Comparison of ENCODE assay signal across 10 cellular contexts in the genomic region with DNA sequence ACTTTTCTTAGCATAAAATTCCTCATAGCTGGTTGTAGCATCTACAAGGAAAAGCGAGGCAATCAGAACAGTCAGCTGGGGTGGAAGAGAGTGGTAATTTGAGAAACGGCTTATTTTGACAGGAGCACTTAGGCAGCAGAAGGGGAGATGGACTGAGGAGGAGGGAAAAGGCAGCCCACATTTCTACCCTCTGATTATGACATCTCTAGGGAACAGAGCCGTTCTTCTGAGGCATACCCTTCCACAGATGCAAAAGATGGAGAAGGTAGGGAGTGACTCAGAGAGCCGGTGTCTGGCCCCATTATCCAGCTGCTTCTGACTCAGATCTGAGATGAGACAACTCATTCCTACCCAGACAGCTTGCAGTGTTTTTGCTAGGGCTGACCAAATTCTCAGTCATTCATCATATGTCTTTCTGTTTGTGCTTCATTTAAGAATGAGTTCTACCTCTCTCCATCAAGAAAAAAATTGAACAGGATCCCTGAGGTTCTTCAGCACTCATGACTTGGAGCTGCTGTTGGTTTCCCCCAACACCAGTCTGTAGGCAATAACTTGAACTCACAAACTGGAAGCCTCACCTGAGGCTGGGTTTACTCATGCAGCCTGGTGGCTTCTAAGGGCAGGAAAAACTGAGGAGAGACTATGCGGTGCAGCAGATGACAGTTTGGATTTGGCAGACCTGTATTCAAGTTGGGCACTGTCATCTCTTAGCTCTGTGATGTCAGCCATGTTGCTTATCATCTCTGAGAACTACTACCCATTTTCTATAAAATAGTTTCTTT. TPM values are rescaled to one million over a fixed set of nuclear protein-coding genes. Genes with fewer than 3 reads are reported as not detected.
DNase-seq lines count a peak whose midpoint lies in the region; ATAC-seq and TF ChIP-seq lines count a peak whose summit lies in the region.
"Had no signal": no experiment of that assay in that cellular context is flagged by ENCODE, and none has a peak within 500 bp of the region (broad histone marks: within the 10 kb centered on the region; RNA-seq: fewer than 3 reads in every experiment).

No MANE protein-coding gene starts in this region.

- no peak overlapping the region for H3K4me2 ChIP-seq in PC-3 (ENCODE audit: low read length)

- H3K27me3 ChIP-seq in PC-3 (ENCODE audit: low read length) (peaks cover 33% of the 10 kb centered on the region), heart right ventricle (peaks cover 0 to 53% (median 18%) of the 10 kb centered on the region in 7 donors), H7 (ENCODE audit: control insufficient read depth, insufficient read depth, low read length) (peaks cover 2% of the 10 kb centered on the region; the same call in 1 of the 2 replicates)

- no peaks in the 10 kb centered on the region for H3F3A ChIP-seq in PC-3 (ENCODE audit: low read length, unreplicated experiment)

- WGBS in heart right ventricle, 2 donors: 51 to 61% methylated on average over 5 of the region's 5 CpGs

- H3K9me2 ChIP-seq in PC-3 (replicated peaks; ENCODE audit: low read length): no peaks in the 10 kb centered on the region

- TF ChIP-seq CTCF in AG09309 (IDR thresholded peaks at IDR 0.05; ENCODE audit: control insufficient read depth, insufficient read depth, low read depth, low read length, missing control alignments): no peak
- TF ChIP-seq CTCF in PC-3 (conservative IDR thresholded peaks at IDR 0.05; ENCODE audit: low read depth, low read length): no peak
- no peak for TF ChIP-seq CTCF in heart right ventricle (IDR thresholded peaks at IDR 0.05)

- no TSS peak for BruUV-seq in PC-3 (replicated peaks; lab: Mats Ljungman, UMichigan)

- no peaks in the 10 kb centered on the region for H4K20me1 ChIP-seq in PC-3 (ENCODE audit: low read length)

- CTCF ChIA-PET in PC-3 (lab: Charles Lee): interaction anchor here (0.6 kb wide), 1 partner anchor 109 kb away, joined by 8 read pairs; no protein-coding TSS in a partner anchor

- H3K9me3 ChIP-seq in PC-3 (ENCODE audit: low read length): no peaks in the 10 kb centered on the region
- no peaks in the 10 kb centered on the region for H3K9me3 ChIP-seq in heart right ventricle

- H3K9ac ChIP-seq in PC-3 (ENCODE audit: low read length): no peak overlapping the region

- H3K27ac ChIP-seq in PC-3 (ENCODE audit: low read length): no peak overlapping the region
- no peak overlapping the region for H3K27ac ChIP-seq in heart right ventricle

- H3K4me3 ChIP-seq in AG09309 (ENCODE audit: control insufficient read depth, low read depth, low read length): no peak overlapping the region
- H3K4me3 ChIP-seq in PC-3 (ENCODE audit: low read length): no peak overlapping the region
- no peak overlapping the region for H3K4me3 ChIP-seq in heart right ventricle
- H3K4me3 ChIP-seq in H7 (ENCODE audit: insufficient read depth, low read depth, low read length): no peak overlapping the region

- no peaks in the 10 kb centered on the region for H3K36me3 ChIP-seq in PC-3 (ENCODE audit: low read depth, low read length)
- no peaks in the 10 kb centered on the region for H3K36me3 ChIP-seq in heart right ventricle
- no peaks in the 10 kb centered on the region for H3K36me3 ChIP-seq in H7 (replicated peaks; ENCODE audit: control insufficient read depth, insufficient read depth, low read length)

- ATAC-seq in GM21529 (IDR thresholded peaks at IDR 0.05; ENCODE audit: unreplicated experiment) (peak; percentile 77), PC-3 (peak; percentile 77), heart right ventricle (no peak)
- ATAC-seq: right cardiac atrium had no signal

- H3K79me2 ChIP-seq in PC-3 (ENCODE audit: low read length): no peaks in the 10 kb centered on the region

- DNase-seq in AG09309 (ENCODE audit: low read depth): peak; percentile 51
- DNase-seq in PC-3: peak; percentile 66
- peak; percentile 79 for DNase-seq in glomerular visceral epithelial cell (ENCODE audit: extremely low spot score)
- DNase-seq in heart right ventricle: no peak
- DNase-seq in H7: no peak
- DNase-seq in SIG-M5 (lab: John Stamatoyannopoulos, UW): no peak
- DNase-seq in OCI-M2 (lab: John Stamatoyannopoulos, UW; ENCODE audit: unreplicated experiment): no peak
- DNase-seq: endodermal cell, right cardiac atrium had no signal

- H2AFZ ChIP-seq in PC-3 (ENCODE audit: low read length): no peak overlapping the region

- POLR2A ChIA-PET in PC-3 (lab: Charles Lee; ENCODE audit: unreplicated experiment): interaction anchor here (0.5 to 0.7 kb wide), 3 partner anchors 17 to 827 kb away, joined by 3 to 4 read pairs (median 3); no protein-coding TSS in a partner anchor

- intact Hi-C loops in PC-3 (cut with micrococcal nuclease) (no loop called here), heart right ventricle (cut with DNase I) (no loop called here)

- H3K4me1 ChIP-seq in PC-3 (ENCODE audit: insufficient read depth, low read length): no peaks in the 10 kb centered on the region
- no peaks in the 10 kb centered on the region for H3K4me1 ChIP-seq in heart right ventricle

RNA-seq across cellular contexts. Expression of a gene that starts 15.9 kb away (rescaled TPM):
- total RNA-seq in PC-3 (2014; rRNA removed) (48.8 and 50.6 TPM in 2 replicates), heart right ventricle (10 to 100 TPM; 13.8 to 30.0 (median 21.0) TPM)
- 10 to 100 TPM; 13.1 to 63.0 TPM for polyA plus RNA-seq in heart right ventricle
- total RNA-seq in H7 (2014; rRNA removed; shearing (Covaris generic)): 17.4 and 26.9 TPM in 2 replicates

Comparison
In these comparisons a context has a peak if more than half of its experiments do, and no peak if none do; other contexts are left out.
1. DNase-seq: peak in AG09309 (single experiment), PC-3 (single experiment) and glomerular visceral epithelial cell (single experiment); none in heart right ventricle (0 of 2), H7 (single experiment), SIG-M5 (single experiment) and OCI-M2 (single experiment).
2. ATAC-seq: peak in GM21529 (single experiment) and PC-3 (single experiment); none in heart right ventricle (0 of 8).